Comparison of ENCODE assay signal across 8 cellular contexts in genomic region chrX:283115-283845, GRCh38. TPM values are rescaled to one million over a fixed set of nuclear protein-coding genes. Genes with fewer than 3 reads are reported as not detected.
DNase-seq lines count a peak whose midpoint lies in the region; ATAC-seq and TF ChIP-seq lines count a peak whose summit lies in the region.

No MANE protein-coding gene starts in this region.

- TF ChIP-seq CTCF in BE2C (IDR thresholded peaks at IDR 0.05; ENCODE audit: low read depth, low read length) (no peak), esophagus squamous epithelium (IDR thresholded peaks at IDR 0.05) (no peak), natural killer cell (IDR thresholded peaks at IDR 0.05) (no peak)

- H3K27me3 ChIP-seq in BE2C (no peaks in the 10 kb centered on the region), esophagus squamous epithelium (no peaks in the 10 kb centered on the region)

- WGBS in esophagus squamous epithelium, 2 donors = 1 to 2% methylated on average over 24 to 27 of the region's 45 CpGs

- no peaks in the 10 kb centered on the region for H3K36me3 Mint-ChIP-seq in natural killer cell
- H3K36me3 Mint-ChIP-seq in stimulated activated naive CD8-positive, alpha-beta T cell treated with anti-CD3 and anti-CD28 coated beads, Interleukin-15, Interleukin-2, amounts not matched to agents 100 ng/mL and 50 ng/mL, for 24 hours (ENCODE audit: low read depth) = peaks cover 12% of the 10 kb centered on the region

- DNase-seq in BE2C (peak; percentile 86), HPDE6-E6E7 (ENCODE audit: extremely low spot score) (peak; percentile 85), esophagus squamous epithelium (lab: John Stamatoyannopoulos, UW) (no peak), natural killer cell (peak; percentile 80), DMS53 (lab: John Stamatoyannopoulos, UW) (no peak)
- peak; percentile 61 to 83 (median 74) for DNase-seq in activated CD8-positive, alpha-beta memory T cell treated with anti-CD3 and anti-CD28 coated beads for 48 hours (ENCODE audit: low read depth in 2 of 3, low spot score in 2 of 3)

- no peak for TF ChIP-seq POLR2A in esophagus squamous epithelium (IDR thresholded peaks at IDR 0.05)

- H3K4me1 ChIP-seq in BE2C (no peaks in the 10 kb centered on the region), esophagus squamous epithelium (peaks cover 0 to 33% (median 4%) of the 10 kb centered on the region in 3 donors)

- H3K4me3 ChIP-seq in BE2C (ENCODE audit: low read depth, low read length) = peak overlapping the region; percentile 52
- H3K4me3 ChIP-seq in esophagus squamous epithelium = peak overlapping the region; percentile 39 to 71 (median 57)

- intact Hi-C loops in esophagus squamous epithelium (cut with DNase I) (no loop called here), natural killer cell (cut with micrococcal nuclease) (loop anchor here (2.0 kb wide), 1 partner anchor 36 kb away; the partner anchor contains the start of gene GTPBP6)

- peak overlapping the region; percentile 53 to 85 (median 80) for H3K27ac ChIP-seq in esophagus squamous epithelium

- H3K27me3 Mint-ChIP-seq in natural killer cell (ENCODE audit: low read depth in 2 of 2) = no peaks in the 10 kb centered on the region
- no peaks in the 10 kb centered on the region for H3K27me3 Mint-ChIP-seq in stimulated activated naive CD8-positive, alpha-beta T cell treated with anti-CD3 and anti-CD28 coated beads, Interleukin-15, Interleukin-2, amounts not matched to agents 100 ng/mL and 50 ng/mL, for 24 hours

- H3K9me3 Mint-ChIP-seq in natural killer cell = no peaks in the 10 kb centered on the region
- H3K9me3 Mint-ChIP-seq in stimulated activated naive CD8-positive, alpha-beta T cell treated with anti-CD3 and anti-CD28 coated beads, Interleukin-15, Interleukin-2, amounts not matched to agents 100 ng/mL and 50 ng/mL, for 24 hours = no peaks in the 10 kb centered on the region

- H3K9me3 ChIP-seq in BE2C = no peaks in the 10 kb centered on the region
- H3K9me3 ChIP-seq in esophagus squamous epithelium = no peaks in the 10 kb centered on the region

- H3K27ac Mint-ChIP-seq in natural killer cell = peak overlapping the region; percentile 77 to 90
- H3K27ac Mint-ChIP-seq in stimulated activated naive CD8-positive, alpha-beta T cell treated with anti-CD3 and anti-CD28 coated beads, Interleukin-15, Interleukin-2, amounts not matched to agents 100 ng/mL and 50 ng/mL, for 24 hours = peak overlapping the region; percentile 95

- H3K4me1 Mint-ChIP-seq in natural killer cell = peaks cover 0 to 27% of the 10 kb centered on the region in 2 donors
- H3K4me1 Mint-ChIP-seq in stimulated activated naive CD8-positive, alpha-beta T cell treated with anti-CD3 and anti-CD28 coated beads, Interleukin-15, Interleukin-2, amounts not matched to agents 100 ng/mL and 50 ng/mL, for 24 hours (ENCODE audit: low read depth) = peaks cover 22% of the 10 kb centered on the region

- peak overlapping the region; percentile 87 for H3K4me3 Mint-ChIP-seq in natural killer cell
- peak overlapping the region; percentile 89 for H3K4me3 Mint-ChIP-seq in stimulated activated naive CD8-positive, alpha-beta T cell treated with anti-CD3 and anti-CD28 coated beads, Interleukin-15, Interleukin-2, amounts not matched to agents 100 ng/mL and 50 ng/mL, for 24 hours

- H3K36me3 ChIP-seq in BE2C = no peaks in the 10 kb centered on the region
- peaks cover 0 to 36% (median 0%) of the 10 kb centered on the region in 3 donors for H3K36me3 ChIP-seq in esophagus squamous epithelium

- peak; percentile 97 for ATAC-seq in GM19463 (IDR thresholded peaks at IDR 0.05; ENCODE audit: unreplicated experiment)
- peak; percentile 98 to 99 (median 99) for ATAC-seq in natural killer cell

RNA-seq across cellular contexts. Expression of gene PLCXD1, which starts 2.1 kb away (rescaled TPM):
- 19.4 TPM for polyA plus RNA-seq in BE2C (2012; ENCODE audit: insufficient read depth, insufficient read length, low read depth)
- 10 to 100 TPM in 3 of 4 donors, 1 to 10 TPM in 1; 5.7 to 27.1 (median 18.3) TPM for total RNA-seq in esophagus squamous epithelium
- total RNA-seq in natural killer cell = 10 to 100 TPM; 16.3 to 20.9 (median 16.6) TPM

RNA-seq across cellular contexts. Expression of gene GTPBP6, which starts 35.3 kb away (rescaled TPM):
- 69.9 TPM for polyA plus RNA-seq in BE2C (2012; ENCODE audit: insufficient read depth, insufficient read length, low read depth)
- total RNA-seq in esophagus squamous epithelium (10 to 100 TPM; 22.2 to 45.4 (median 28.0) TPM), natural killer cell (10 to 100 TPM; 46.9 to 62.8 (median 49.8) TPM)

Comparison
In these comparisons a context has a peak if more than half of its experiments do, and no peak if none do; other contexts are left out.
1. DNase-seq: peak in BE2C (single experiment), HPDE6-E6E7 (single experiment), activated CD8-positive, alpha-beta memory T cell treated with anti-CD3 and anti-CD28 coated beads for 48 hours (3 of 3) and natural killer cell (single experiment); none in esophagus squamous epithelium (single experiment) and DMS53 (single experiment).